20 cellular contexts compared by ENCODE assay signal in the genomic region with DNA sequence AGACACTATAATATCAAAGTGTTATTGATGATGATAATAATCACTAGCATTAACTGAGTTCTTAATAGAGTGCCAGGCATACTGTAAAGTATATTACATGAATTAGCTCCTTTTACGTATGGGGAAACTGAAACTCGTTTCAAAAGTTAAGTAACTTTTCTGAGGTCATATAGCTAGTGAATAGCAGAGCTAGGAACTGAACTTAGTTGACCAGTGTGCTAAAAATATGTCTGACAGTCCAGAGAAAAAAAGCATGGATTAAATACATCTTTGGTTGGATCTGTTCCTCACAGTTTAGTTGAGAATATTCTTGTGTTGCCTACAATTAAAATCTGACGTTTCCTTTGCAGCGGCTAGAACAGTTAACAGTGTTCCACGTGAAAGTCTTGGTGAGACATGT. TPM values are rescaled to one million over a fixed set of nuclear protein-coding genes. Genes with fewer than 3 reads are reported as not detected.
"Had no signal": no experiment of that assay in that cellular context is flagged by ENCODE, and none has a peak within 500 bp of the region (broad histone marks: within the 10 kb centered on the region; RNA-seq: fewer than 3 reads in every experiment).

No MANE protein-coding gene starts in this region.

- H3K9ac ChIP-seq: parathyroid adenoma had no signal

- H3K27ac ChIP-seq: hepatocyte, parathyroid adenoma, prostate gland, right lobe of liver, spleen, testis, tibial nerve, upper lobe of right lung, vagina had no signal

- H3K27me3 ChIP-seq: hepatocyte, right lobe of liver, spleen, testis, tibial nerve, upper lobe of right lung, vagina had no signal

- H3K4me1 ChIP-seq: prostate gland, right lobe of liver, spleen, testis, tibial nerve, upper lobe of right lung had no signal

- FAIRE-seq: endometrium had no signal

- H2AFZ ChIP-seq: hepatocyte, parathyroid adenoma had no signal

- H3K4me2 ChIP-seq: hepatocyte had no signal

- H3K9me3 ChIP-seq: prostate gland, right lobe of liver, testis, upper lobe of right lung, vagina had no signal

- H3K4me3 ChIP-seq: hepatocyte, prostate gland, right lobe of liver, spleen, testis, tibial nerve, upper lobe of right lung, vagina had no signal

- H3K79me2 ChIP-seq: hepatocyte, parathyroid adenoma had no signal

- DNase-seq: effector memory CD4-positive, alpha-beta T cell; kidney glomerular epithelial cell; mesendoderm; naive B cell; occipital lobe; retina; right lobe of liver; spleen; stimulated activated CD4-positive, alpha-beta T cell treated with anti-CD3 and anti-CD28 coated beads, Interleukin-15, amount 100 ng/mL, for 24 hours; stimulated activated CD4-positive, alpha-beta T cell treated with anti-CD3 and anti-CD28 coated beads, Interleukin-1b, Interleukin-23, amount 100 ng/mL, for 48 hours; stimulated activated CD4-positive, alpha-beta T cell treated with anti-CD3 and anti-CD28 coated beads, Interleukin-4, amount 100 ng/mL, for 24 hours; testis; upper lobe of right lung had no signal

- H3K36me3 ChIP-seq: prostate gland, right lobe of liver, upper lobe of right lung, vagina had no signal

- ATAC-seq: right lobe of liver; stimulated activated memory B cell treated with anti-CD40 and anti-IgM and Interleukin-4, amounts not matched to agents 10 μg/mL and 1 μg/mL and 100 μg/mL, for 72 hours; upper lobe of right lung had no signal

RNA-seq across cellular contexts. Expression of a gene that starts 18.4 kb away (rescaled TPM):
- total RNA-seq: hepatocyte, vagina had no signal
